In genomic region chr2:190343170-190343499, GRCh38 we compare ENCODE assay signal across 9 cellular contexts. TPM values are rescaled to one million over a fixed set of nuclear protein-coding genes. Genes with fewer than 3 reads are reported as not detected.
DNase-seq lines count a peak whose midpoint lies in the region; ATAC-seq and TF ChIP-seq lines count a peak whose summit lies in the region.
"Had no signal": no experiment of that assay in that cellular context is flagged by ENCODE, and none has a peak within 500 bp of the region (broad histone marks: within the 10 kb centered on the region; RNA-seq: fewer than 3 reads in every experiment).

No MANE protein-coding gene starts in this region.

- H3K4me3 ChIP-seq in right atrium auricular region (peak overlapping the region; percentile 63 to 84), adrenal gland (peak overlapping the region in 2 of 4 donors; percentile 81 to 87), lung (peak overlapping the region; percentile 64), upper lobe of right lung (peak overlapping the region; percentile 73)

- H3K27me3 ChIP-seq in right atrium auricular region (no peaks in the 10 kb centered on the region), adrenal gland (no peaks in the 10 kb centered on the region), lung (ENCODE audit: control insufficient read depth, insufficient read depth) (no peaks in the 10 kb centered on the region), upper lobe of right lung (no peaks in the 10 kb centered on the region)

- H3K4me1 ChIP-seq in right atrium auricular region, result peaks cover 0 to 21% of the 10 kb centered on the region in 2 donors
- H3K4me1 ChIP-seq in adrenal gland (replicated peaks in 1 of 2), result peaks cover 6 to 27% of the 10 kb centered on the region in 2 donors
- no peaks in the 10 kb centered on the region for H3K4me1 ChIP-seq in lung (ENCODE audit: control insufficient read depth in 2 of 2, insufficient read depth in 2 of 2, low read length in 2 of 2)
- H3K4me1 ChIP-seq in upper lobe of right lung, result peaks cover 10% of the 10 kb centered on the region

- H3K9me3 ChIP-seq in right atrium auricular region, result no peaks in the 10 kb centered on the region
- H3K9me3 ChIP-seq in adrenal gland (replicated peaks in 1 of 3), result no peaks in the 10 kb centered on the region
- H3K9me3 ChIP-seq in lung (ENCODE audit: control insufficient read depth in 2 of 2, insufficient read depth in 1 of 2, low read length in 1 of 2), result no peaks in the 10 kb centered on the region
- no peaks in the 10 kb centered on the region for H3K9me3 ChIP-seq in upper lobe of right lung

- DNase-seq in right atrium auricular region (ENCODE audit: low spot score), result no peak
- no peak for DNase-seq in left ventricle myocardium superior
- DNase-seq in adrenal gland, result no peak
- no peak for DNase-seq in lung (ENCODE audit: low spot score)
- no peak for DNase-seq in upper lobe of right lung
- no peak for DNase-seq in GM13977 (ENCODE audit: low spot score)
- no peak for DNase-seq in activated gamma-delta T cell treated with Interleukin-2 at 50 U/mL for 16 hours

- H3K27ac ChIP-seq in right atrium auricular region, result peak overlapping the region; percentile 95 to 96
- H3K27ac ChIP-seq in adrenal gland, result peak overlapping the region; percentile 72 to 99 (median 95)
- peak overlapping the region; percentile 83 to 97 for H3K27ac ChIP-seq in lung (ENCODE audit: low read depth in 1 of 2, low read length in 1 of 2)
- H3K27ac ChIP-seq in upper lobe of right lung, result peak overlapping the region; percentile 88
- H3K27ac ChIP-seq: cardiac muscle cell had no signal

- intact Hi-C loops in left ventricle myocardium superior (cut with micrococcal nuclease), result no loop called here
- intact Hi-C loops in adrenal gland (cut with DNase I), result no loop called here
- intact Hi-C loops in upper lobe of right lung (cut with DNase I), result no loop called here

- no peak for TF ChIP-seq CTCF in right atrium auricular region (IDR thresholded peaks at IDR 0.05)
- TF ChIP-seq CTCF in adrenal gland (IDR thresholded peaks at IDR 0.05), result no peak
- TF ChIP-seq CTCF in lung (IDR thresholded peaks at IDR 0.05; ENCODE audit: control extremely low read depth, extremely low read depth), result no peak
- TF ChIP-seq CTCF in upper lobe of right lung (IDR thresholded peaks at IDR 0.05), result no peak
- TF ChIP-seq CTCF in GM13977 (IDR thresholded peaks at IDR 0.05; ENCODE audit: extremely low read depth, insufficient read depth, missing control alignments), result no peak

- H3K36me3 ChIP-seq in right atrium auricular region, result no peaks in the 10 kb centered on the region
- H3K36me3 ChIP-seq in adrenal gland (replicated peaks in 1 of 2), result no peaks in the 10 kb centered on the region
- no peaks in the 10 kb centered on the region for H3K36me3 ChIP-seq in lung (ENCODE audit: control insufficient read depth in 2 of 2, insufficient read depth in 2 of 2, low read length in 2 of 2)
- H3K36me3 ChIP-seq in upper lobe of right lung, result no peaks in the 10 kb centered on the region
- H3K36me3 ChIP-seq: cardiac muscle cell had no signal

- ATAC-seq in left ventricle myocardium superior, result no peak
- no peak for ATAC-seq in lung (ENCODE audit: insufficient read depth, low FRiP score)
- no peak for ATAC-seq in upper lobe of right lung
- no peak for ATAC-seq in GM21717 (IDR thresholded peaks at IDR 0.05; ENCODE audit: unreplicated experiment)

- in situ Hi-C loops in GM13977 (cut with MboI; ENCODE audit: low pct_unique_long_range_greater_than_20kb, low sequenced_read_pairs, unreplicated experiment), result no loop called here

- no peak for TF ChIP-seq POLR2A in adrenal gland (IDR thresholded peaks at IDR 0.05)

- 29 to 39% (median 36%) methylated on average over 4 of the region's 4 CpGs for WGBS in adrenal gland, 4 donors
- WGBS in lung, 2 donors, result 32 to 42% methylated on average over 4 of the region's 4 CpGs

RNA-seq across cellular contexts. Expression of gene INPP1, which starts 0.3 kb away (rescaled TPM):
- total RNA-seq in right atrium auricular region, result 10 to 100 TPM; 18.6 to 25.9 TPM
- 15.8 TPM for total RNA-seq in left ventricle myocardium superior
- 10 to 100 TPM; 18.8 to 65.0 (median 43.2) TPM for total RNA-seq in adrenal gland
- polyA plus RNA-seq in adrenal gland, result 10 to 100 TPM; 62.0 to 74.1 (median 65.3) TPM
- total RNA-seq in lung, result 10 to 100 TPM; 15.7 to 26.7 TPM
- polyA plus RNA-seq in lung, result 10 to 100 TPM; 18.3 to 18.7 TPM
- total RNA-seq in upper lobe of right lung, result 38.1 TPM

RNA-seq across cellular contexts. Expression of gene HIBCH, which starts 23.5 kb away (rescaled TPM):
- total RNA-seq in right atrium auricular region (10 to 100 TPM; 11.9 to 17.6 TPM), left ventricle myocardium superior (24.2 TPM), adrenal gland (100 to 1,000 TPM in 2 of 8 donors, 10 to 100 TPM in 6; 35.1 to 174 (median 66.4) TPM), lung (10 to 100 TPM; 21.4 to 50.0 TPM), upper lobe of right lung (23.3 TPM)
- polyA plus RNA-seq in adrenal gland (100 to 1,000 TPM in 1 of 3 donors, 10 to 100 TPM in 2; 18.2 to 116 (median 29.2) TPM), lung (10 to 100 TPM; 14.2 to 14.3 TPM)
